In the genomic region with DNA sequence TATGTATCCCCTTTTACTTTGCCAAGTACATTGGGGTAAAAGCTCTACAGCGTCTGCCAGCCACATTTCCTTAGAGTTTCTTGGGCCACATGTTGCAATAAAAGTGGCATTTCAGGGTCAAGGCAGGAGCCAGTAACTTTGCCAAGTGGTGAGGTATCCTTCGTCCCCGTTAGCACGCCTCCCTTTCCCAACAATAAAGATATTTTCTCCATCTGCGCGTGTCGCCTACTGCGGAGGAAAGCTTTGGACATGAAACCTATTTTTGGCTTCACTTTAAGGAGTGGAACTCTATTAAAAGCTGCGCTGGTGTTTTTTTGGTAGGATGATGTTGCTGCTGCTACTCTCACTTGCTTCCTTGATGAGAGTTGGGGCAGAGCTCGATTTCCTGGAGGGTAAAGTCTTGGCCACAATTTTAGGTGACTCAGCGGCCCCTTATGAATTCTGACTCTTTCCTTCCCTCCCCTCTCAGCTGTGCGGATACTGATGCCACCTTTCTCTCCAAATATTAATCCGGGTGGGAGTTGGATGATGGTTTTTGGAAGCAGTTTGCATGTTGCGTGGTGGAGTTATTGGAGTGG, we compare ENCODE assay signal across 8 cellular contexts. TPM values are rescaled to one million over a fixed set of nuclear protein-coding genes. Genes with fewer than 3 reads are reported as not detected.
DNase-seq lines count a peak whose midpoint lies in the region; ATAC-seq and TF ChIP-seq lines count a peak whose summit lies in the region.

No MANE protein-coding gene starts in this region.

- peak; percentile 13 for DNase-seq in GF-D8 (lab: John Stamatoyannopoulos, UW)
- DNase-seq in HCT116 (ENCODE audit: low read depth, low spot score) = no peak
- peak; percentile 82 for DNase-seq in OCI-M1 (lab: John Stamatoyannopoulos, UW)
- no peak for DNase-seq in right cardiac atrium
- DNase-seq in sigmoid colon = no peak

- BruUV-seq in HCT116 (replicated peaks; lab: Mats Ljungman, UMichigan) = TSS peak; percentile 58

- H3K4me3 ChIP-seq in HCT116 (replicated peaks in 1 of 2; ENCODE audit: low read depth in 1 of 2, low read length in 2 of 2) (peak overlapping the region; percentile 78 to 79), right cardiac atrium (ENCODE audit: low read length) (peak overlapping the region; percentile 81), sigmoid colon (peak overlapping the region; percentile 79 to 85 (median 82))

- peak overlapping the region; percentile 78 for H3K9ac ChIP-seq in HCT116 (ENCODE audit: low read length)

- H3K27me3 ChIP-seq in HCT116 (ENCODE audit: insufficient read depth, low read length) (no peaks in the 10 kb centered on the region), right cardiac atrium (ENCODE audit: control insufficient read depth, insufficient read depth) (no peaks in the 10 kb centered on the region), sigmoid colon (no peaks in the 10 kb centered on the region)

- peaks cover 9 to 19% of the 10 kb centered on the region in 2 experiments for H3K4me1 ChIP-seq in HCT116 (ENCODE audit: control insufficient read depth in 1 of 2, insufficient read depth in 2 of 2, low read length in 2 of 2)
- no peaks in the 10 kb centered on the region for H3K4me1 ChIP-seq in right cardiac atrium (ENCODE audit: control insufficient read depth, insufficient read depth, low read length)
- peaks cover 0 to 15% (median 10%) of the 10 kb centered on the region in 4 donors for H3K4me1 ChIP-seq in sigmoid colon

- intact Hi-C loops in HCT116 (cut with micrococcal nuclease) (no loop called here), right cardiac atrium (cut with DNase I) (no loop called here), sigmoid colon (cut with DNase I) (loop anchor here (5.0 kb wide), 1 partner anchor 76 kb away; no protein-coding TSS in a partner anchor)

- peak overlapping the region; percentile 95 for H3K4me3 Mint-ChIP-seq in activated naive CD8-positive, alpha-beta T cell

- TF ChIP-seq EP300 in sigmoid colon (IDR thresholded peaks at IDR 0.05) = peak in 1 of 4 donors; percentile 48

- 4% methylated on average over 14 of the region's 14 CpGs for WGBS in right cardiac atrium
- WGBS in sigmoid colon, 2 donors = 6 to 9% methylated on average over 14 of the region's 14 CpGs

- RAD21 ChIA-PET in HCT116 (lab: Charles Lee; ENCODE audit: low non-redundant PET in 1 of 2, low total read pairs in 2 of 2, uncharacterized antibody in 2 of 2, unreplicated experiment in 2 of 2) = no interaction called here

- H3K4me1 Mint-ChIP-seq in activated naive CD8-positive, alpha-beta T cell (ENCODE audit: low read depth) = peaks cover 66% of the 10 kb centered on the region

- H3K27me3 Mint-ChIP-seq in activated naive CD8-positive, alpha-beta T cell = no peaks in the 10 kb centered on the region

- H3K9me3 ChIP-seq in HCT116 (ENCODE audit: control insufficient read depth in 1 of 2, insufficient read depth in 1 of 2, low read depth in 1 of 2, low read length in 2 of 2) (no peaks in the 10 kb centered on the region), right cardiac atrium (ENCODE audit: control insufficient read depth, low read length) (no peaks in the 10 kb centered on the region), sigmoid colon (no peaks in the 10 kb centered on the region)

- peak; percentile 19 for ATAC-seq in HCT116
- peak; percentile 64 to 70 for ATAC-seq in right cardiac atrium
- no peak for ATAC-seq in GM21825 (IDR thresholded peaks at IDR 0.05; ENCODE audit: unreplicated experiment)
- no peak for ATAC-seq in GM19463 (IDR thresholded peaks at IDR 0.05; ENCODE audit: unreplicated experiment)

- H3K36me3 Mint-ChIP-seq in activated naive CD8-positive, alpha-beta T cell = peaks cover 27% of the 10 kb centered on the region

- H3K27ac ChIP-seq in HCT116 (ENCODE audit: low read depth, low read length) = peak overlapping the region; percentile 72
- peak overlapping the region; percentile 82 for H3K27ac ChIP-seq in right cardiac atrium (ENCODE audit: low read length)
- peak overlapping the region; percentile 96 to 99 (median 98) for H3K27ac ChIP-seq in sigmoid colon

- POLR2A ChIA-PET in HCT116 (lab: Charles Lee) = no interaction called here

- H4K20me1 ChIP-seq in HCT116 (ENCODE audit: insufficient read depth) = no peaks in the 10 kb centered on the region

- peak overlapping the region; percentile 92 for H3K4me2 ChIP-seq in HCT116 (ENCODE audit: low read length)

- CTCF ChIA-PET in HCT116 (lab: Charles Lee) = interaction anchor here (2.2 kb wide), 1 partner anchor 12 kb away, joined by 5 read pairs; no protein-coding TSS in a partner anchor

- H3K27ac Mint-ChIP-seq in activated naive CD8-positive, alpha-beta T cell = peak overlapping the region; percentile 98

- H3K79me2 ChIP-seq in HCT116 (ENCODE audit: insufficient read depth, low read length) = peaks cover 17% of the 10 kb centered on the region

- H3K36me3 ChIP-seq in HCT116 (ENCODE audit: control insufficient read depth in 1 of 2, insufficient read depth in 2 of 2, low read length in 2 of 2) = no peaks in the 10 kb centered on the region
- H3K36me3 ChIP-seq in sigmoid colon = no peaks in the 10 kb centered on the region

- TF ChIP-seq POLR2A in HCT116 (IDR thresholded peaks at IDR 0.05; ENCODE audit: borderline replicate concordance, extremely low read depth, insufficient read depth, insufficient read length) (peak; percentile 3), sigmoid colon (IDR thresholded peaks at IDR 0.05) (no peak)

- H3K9me3 Mint-ChIP-seq in activated naive CD8-positive, alpha-beta T cell (ENCODE audit: low read depth) = peaks cover 3% of the 10 kb centered on the region

- no peak for TF ChIP-seq RAD21 in HCT116 (IDR thresholded peaks at IDR 0.05; ENCODE audit: low read depth)

- peak overlapping the region; percentile 55 for H2AFZ ChIP-seq in HCT116 (ENCODE audit: low read depth, low read length, poor library complexity, severe bottlenecking)

- H3K9me2 ChIP-seq in HCT116 (ENCODE audit: insufficient read depth) = no peaks in the 10 kb centered on the region

- TF ChIP-seq CTCF in HCT116 (IDR thresholded peaks at IDR 0.05 in 2 of 3, conservative IDR thresholded peaks at IDR 0.05 in 1 of 3; ENCODE audit: borderline replicate concordance in 1 of 3, insufficient read depth in 1 of 3, low read depth in 2 of 3, low read length in 2 of 3) = no peak
- no peak for TF ChIP-seq CTCF in sigmoid colon (IDR thresholded peaks at IDR 0.05)

TF ChIP-seq in HCT116, 20 proteins besides CTCF, POLR2A, EP300 and RAD21 (continues in another document):
- no peak for TF ChIP-seq SIN3A (IDR thresholded peaks at IDR 0.05; ENCODE audit: low read depth)
- TF ChIP-seq ZFX (IDR thresholded peaks at IDR 0.05) = no peak
- no peak; the same call in 1 of the 2 replicates for TF ChIP-seq SP1 (IDR thresholded peaks at IDR 0.05; ENCODE audit: low read depth)
- TF ChIP-seq EZH2phosphoT487 (IDR thresholded peaks at IDR 0.05; ENCODE audit: borderline replicate concordance) = no peak
- no peak for TF ChIP-seq SRF (IDR thresholded peaks at IDR 0.05; ENCODE audit: low read depth)
- TF ChIP-seq, protein P1, sequence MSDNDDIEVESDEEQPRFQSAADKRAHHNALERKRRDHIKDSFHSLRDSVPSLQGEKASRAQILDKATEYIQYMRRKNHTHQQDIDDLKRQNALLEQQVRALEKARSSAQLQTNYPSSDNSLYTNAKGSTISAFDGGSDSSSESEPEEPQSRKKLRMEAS (IDR thresholded peaks at IDR 0.05) = no peak
- no peak for TF ChIP-seq TCF7L2 (IDR thresholded peaks at IDR 0.05; ENCODE audit: borderline replicate concordance, extremely low read depth, insufficient read depth, insufficient read length)
- no peak for TF ChIP-seq EZH2 (IDR thresholded peaks at IDR 0.05)
- no peak for TF ChIP-seq FOSL1 (IDR thresholded peaks at IDR 0.05; ENCODE audit: low read depth)
- no peak for TF ChIP-seq CBX3 (IDR thresholded peaks at IDR 0.05; ENCODE audit: low read depth)
- no peak for TF ChIP-seq YY1 (IDR thresholded peaks at IDR 0.05; ENCODE audit: extremely low read depth, insufficient replicate concordance, low read depth, low read length)
- TF ChIP-seq, protein P2, sequence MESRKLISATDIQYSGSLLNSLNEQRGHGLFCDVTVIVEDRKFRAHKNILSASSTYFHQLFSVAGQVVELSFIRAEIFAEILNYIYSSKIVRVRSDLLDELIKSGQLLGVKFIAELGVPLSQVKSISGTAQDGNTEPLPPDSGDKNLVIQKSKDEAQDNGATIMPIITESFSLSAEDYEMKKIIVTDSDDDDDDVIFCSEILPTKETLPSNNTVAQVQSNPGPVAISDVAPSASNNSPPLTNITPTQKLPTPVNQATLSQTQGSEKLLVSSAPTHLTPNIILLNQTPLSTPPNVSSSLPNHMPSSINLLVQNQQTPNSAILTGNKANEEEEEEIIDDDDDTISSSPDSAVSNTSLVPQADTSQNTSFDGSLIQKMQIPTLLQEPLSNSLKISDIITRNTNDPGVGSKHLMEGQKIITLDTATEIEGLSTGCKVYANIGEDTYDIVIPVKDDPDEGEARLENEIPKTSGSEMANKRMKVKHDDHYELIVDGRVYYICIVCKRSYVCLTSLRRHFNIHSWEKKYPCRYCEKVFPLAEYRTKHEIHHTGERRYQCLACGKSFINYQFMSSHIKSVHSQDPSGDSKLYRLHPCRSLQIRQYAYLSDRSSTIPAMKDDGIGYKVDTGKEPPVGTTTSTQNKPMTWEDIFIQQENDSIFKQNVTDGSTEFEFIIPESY (IDR thresholded peaks at IDR 0.05; ENCODE audit: extremely low read depth, insufficient replicate concordance, low read length) = no peak
- TF ChIP-seq POLR2AphosphoS5 (IDR thresholded peaks at IDR 0.05; ENCODE audit: low read depth, low read length) = no peak

RNA-seq across cellular contexts. Expression of a gene that starts 0.9 kb away (rescaled TPM):
- total RNA-seq in HCT116 (2021; ENCODE audit: unreplicated experiment) (18.1 TPM), right cardiac atrium (10 to 100 TPM; 41.3 to 50.3 (median 45.5) TPM), sigmoid colon (10 to 100 TPM; 42.9 to 85.7 (median 61.7) TPM)
- polyA plus RNA-seq in HCT116 (2012) = 9.4 TPM in 2 replicates
- polyA plus RNA-seq in right cardiac atrium (26.8 TPM), sigmoid colon (10 to 100 TPM; 12.4 to 16.0 (median 15.6) TPM)

Comparison
In these comparisons a context has a peak if more than half of its experiments do, and no peak if none do; other contexts are left out.
1. DNase-seq: peak in GF-D8 (single experiment) and OCI-M1 (single experiment); none in HCT116 (single experiment), right cardiac atrium (0 of 3) and sigmoid colon (single experiment).
2. ATAC-seq: peak in HCT116 (single experiment) and right cardiac atrium (2 of 2); none in GM21825 (single experiment) and GM19463 (single experiment).
3. Peak in every context shown above with its lines, with median percentiles within 50 percentile points of each other: H3K27ac ChIP-seq and H3K4me3 ChIP-seq.